ENCODE assay signal across 1 cellular context in the genomic region with DNA sequence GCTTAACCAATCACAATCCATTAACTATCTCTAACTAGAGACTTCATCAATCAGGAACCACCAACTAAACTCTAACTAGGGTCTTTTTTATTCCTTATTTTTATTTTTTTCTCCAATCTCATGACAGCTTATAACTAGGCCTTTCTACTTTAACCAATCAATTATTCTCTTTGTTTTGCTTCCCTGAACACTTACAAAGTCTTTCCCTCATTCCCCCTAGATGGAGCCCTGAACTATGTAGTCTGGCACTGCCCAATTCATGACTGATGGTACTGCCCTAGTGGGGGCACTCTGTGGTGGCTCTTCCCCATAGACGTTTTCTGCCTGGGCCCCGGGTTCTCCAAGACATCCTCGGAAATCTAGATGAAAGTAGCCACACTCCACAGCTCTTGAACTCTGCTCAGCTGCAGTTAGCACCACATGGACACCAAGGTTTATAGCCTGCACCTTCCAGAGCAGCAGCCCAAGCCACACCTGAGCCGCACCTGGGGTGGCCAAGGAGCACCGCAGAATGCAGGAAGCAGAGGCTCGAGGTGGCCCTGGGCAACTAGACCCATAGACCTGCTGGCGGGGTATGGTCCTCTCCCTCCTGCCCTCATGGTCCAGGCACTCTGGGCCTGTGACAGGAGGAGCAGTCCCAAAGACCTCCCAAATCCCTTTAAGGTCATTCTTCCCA.
TF ChIP-seq lines count a peak whose summit lies in the region.

No MANE protein-coding gene starts in this region.

TF ChIP-seq in H1, 55 proteins besides CTCF, POLR2A, EP300 and RAD21:
- TF ChIP-seq SAP30 (IDR thresholded peaks at IDR 0.05; ENCODE audit: insufficient read depth, insufficient replicate concordance, low read length) (no peak), RXRA (IDR thresholded peaks at IDR 0.05; ENCODE audit: insufficient read depth, low read depth, low read length) (no peak), SRF (IDR thresholded peaks at IDR 0.05; ENCODE audit: low read depth, low read length) (no peak), CBX5 (IDR thresholded peaks at IDR 0.05; ENCODE audit: low read depth, low read length) (no peak), SP2 (IDR thresholded peaks at IDR 0.05; ENCODE audit: low read length) (no peak), CHD1 (IDR thresholded peaks at IDR 0.05; ENCODE audit: low read depth, low read length) (no peak), RBBP5 (IDR thresholded peaks at IDR 0.05; ENCODE audit: borderline replicate concordance, low read depth, low read length) (no peak), PHF8 (conservative IDR thresholded peaks at IDR 0.05; ENCODE audit: low read depth, low read length) (no peak), BACH1 (IDR thresholded peaks at IDR 0.05; ENCODE audit: low read length) (no peak), JUND (IDR thresholded peaks at IDR 0.05; ENCODE audit: low read length) (no peak)
- TF ChIP-seq, protein P1, sequence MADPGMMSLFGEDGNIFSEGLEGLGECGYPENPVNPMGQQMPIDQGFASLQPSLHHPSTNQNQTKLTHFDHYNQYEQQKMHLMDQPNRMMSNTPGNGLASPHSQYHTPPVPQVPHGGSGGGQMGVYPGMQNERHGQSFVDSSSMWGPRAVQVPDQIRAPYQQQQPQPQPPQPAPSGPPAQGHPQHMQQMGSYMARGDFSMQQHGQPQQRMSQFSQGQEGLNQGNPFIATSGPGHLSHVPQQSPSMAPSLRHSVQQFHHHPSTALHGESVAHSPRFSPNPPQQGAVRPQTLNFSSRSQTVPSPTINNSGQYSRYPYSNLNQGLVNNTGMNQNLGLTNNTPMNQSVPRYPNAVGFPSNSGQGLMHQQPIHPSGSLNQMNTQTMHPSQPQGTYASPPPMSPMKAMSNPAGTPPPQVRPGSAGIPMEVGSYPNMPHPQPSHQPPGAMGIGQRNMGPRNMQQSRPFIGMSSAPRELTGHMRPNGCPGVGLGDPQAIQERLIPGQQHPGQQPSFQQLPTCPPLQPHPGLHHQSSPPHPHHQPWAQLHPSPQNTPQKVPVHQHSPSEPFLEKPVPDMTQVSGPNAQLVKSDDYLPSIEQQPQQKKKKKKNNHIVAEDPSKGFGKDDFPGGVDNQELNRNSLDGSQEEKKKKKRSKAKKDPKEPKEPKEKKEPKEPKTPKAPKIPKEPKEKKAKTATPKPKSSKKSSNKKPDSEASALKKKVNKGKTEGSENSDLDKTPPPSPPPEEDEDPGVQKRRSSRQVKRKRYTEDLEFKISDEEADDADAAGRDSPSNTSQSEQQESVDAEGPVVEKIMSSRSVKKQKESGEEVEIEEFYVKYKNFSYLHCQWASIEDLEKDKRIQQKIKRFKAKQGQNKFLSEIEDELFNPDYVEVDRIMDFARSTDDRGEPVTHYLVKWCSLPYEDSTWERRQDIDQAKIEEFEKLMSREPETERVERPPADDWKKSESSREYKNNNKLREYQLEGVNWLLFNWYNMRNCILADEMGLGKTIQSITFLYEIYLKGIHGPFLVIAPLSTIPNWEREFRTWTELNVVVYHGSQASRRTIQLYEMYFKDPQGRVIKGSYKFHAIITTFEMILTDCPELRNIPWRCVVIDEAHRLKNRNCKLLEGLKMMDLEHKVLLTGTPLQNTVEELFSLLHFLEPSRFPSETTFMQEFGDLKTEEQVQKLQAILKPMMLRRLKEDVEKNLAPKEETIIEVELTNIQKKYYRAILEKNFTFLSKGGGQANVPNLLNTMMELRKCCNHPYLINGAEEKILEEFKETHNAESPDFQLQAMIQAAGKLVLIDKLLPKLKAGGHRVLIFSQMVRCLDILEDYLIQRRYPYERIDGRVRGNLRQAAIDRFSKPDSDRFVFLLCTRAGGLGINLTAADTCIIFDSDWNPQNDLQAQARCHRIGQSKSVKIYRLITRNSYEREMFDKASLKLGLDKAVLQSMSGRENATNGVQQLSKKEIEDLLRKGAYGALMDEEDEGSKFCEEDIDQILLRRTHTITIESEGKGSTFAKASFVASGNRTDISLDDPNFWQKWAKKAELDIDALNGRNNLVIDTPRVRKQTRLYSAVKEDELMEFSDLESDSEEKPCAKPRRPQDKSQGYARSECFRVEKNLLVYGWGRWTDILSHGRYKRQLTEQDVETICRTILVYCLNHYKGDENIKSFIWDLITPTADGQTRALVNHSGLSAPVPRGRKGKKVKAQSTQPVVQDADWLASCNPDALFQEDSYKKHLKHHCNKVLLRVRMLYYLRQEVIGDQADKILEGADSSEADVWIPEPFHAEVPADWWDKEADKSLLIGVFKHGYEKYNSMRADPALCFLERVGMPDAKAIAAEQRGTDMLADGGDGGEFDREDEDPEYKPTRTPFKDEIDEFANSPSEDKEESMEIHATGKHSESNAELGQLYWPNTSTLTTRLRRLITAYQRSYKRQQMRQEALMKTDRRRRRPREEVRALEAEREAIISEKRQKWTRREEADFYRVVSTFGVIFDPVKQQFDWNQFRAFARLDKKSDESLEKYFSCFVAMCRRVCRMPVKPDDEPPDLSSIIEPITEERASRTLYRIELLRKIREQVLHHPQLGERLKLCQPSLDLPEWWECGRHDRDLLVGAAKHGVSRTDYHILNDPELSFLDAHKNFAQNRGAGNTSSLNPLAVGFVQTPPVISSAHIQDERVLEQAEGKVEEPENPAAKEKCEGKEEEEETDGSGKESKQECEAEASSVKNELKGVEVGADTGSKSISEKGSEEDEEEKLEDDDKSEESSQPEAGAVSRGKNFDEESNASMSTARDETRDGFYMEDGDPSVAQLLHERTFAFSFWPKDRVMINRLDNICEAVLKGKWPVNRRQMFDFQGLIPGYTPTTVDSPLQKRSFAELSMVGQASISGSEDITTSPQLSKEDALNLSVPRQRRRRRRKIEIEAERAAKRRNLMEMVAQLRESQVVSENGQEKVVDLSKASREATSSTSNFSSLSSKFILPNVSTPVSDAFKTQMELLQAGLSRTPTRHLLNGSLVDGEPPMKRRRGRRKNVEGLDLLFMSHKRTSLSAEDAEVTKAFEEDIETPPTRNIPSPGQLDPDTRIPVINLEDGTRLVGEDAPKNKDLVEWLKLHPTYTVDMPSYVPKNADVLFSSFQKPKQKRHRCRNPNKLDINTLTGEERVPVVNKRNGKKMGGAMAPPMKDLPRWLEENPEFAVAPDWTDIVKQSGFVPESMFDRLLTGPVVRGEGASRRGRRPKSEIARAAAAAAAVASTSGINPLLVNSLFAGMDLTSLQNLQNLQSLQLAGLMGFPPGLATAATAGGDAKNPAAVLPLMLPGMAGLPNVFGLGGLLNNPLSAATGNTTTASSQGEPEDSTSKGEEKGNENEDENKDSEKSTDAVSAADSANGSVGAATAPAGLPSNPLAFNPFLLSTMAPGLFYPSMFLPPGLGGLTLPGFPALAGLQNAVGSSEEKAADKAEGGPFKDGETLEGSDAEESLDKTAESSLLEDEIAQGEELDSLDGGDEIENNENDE (IDR thresholded peaks at IDR 0.05; ENCODE audit: insufficient replicate concordance, low read length), result no peak
